Comparison of ENCODE assay signal across 20 cellular contexts in genomic region chr3:184585545-184585944, GRCh38. TPM values are rescaled to one million over a fixed set of nuclear protein-coding genes. Genes with fewer than 3 reads are reported as not detected.
A peak's percentile ranks its signal among the peaks of the same experiment; 100 is the strongest.
DNase-seq lines count a peak whose midpoint lies in the region; ATAC-seq, FAIRE-seq and TF ChIP-seq lines count a peak whose summit lies in the region.
"Had no signal": no experiment of that assay in that cellular context is flagged by ENCODE, and none has a peak within 500 bp of the region (broad histone marks: within the 10 kb centered on the region; RNA-seq: fewer than 3 reads in every experiment).

No MANE protein-coding gene starts in this region.

- no peak overlapping the region for H2BK120ac ChIP-seq in trophoblast cell (ENCODE audit: insufficient read depth, low read length, poor library complexity)

- peaks cover 5% of the 10 kb centered on the region for H3K79me2 ChIP-seq in trophoblast cell (ENCODE audit: control insufficient read depth, insufficient read depth, low read length, poor library complexity)

- no peak overlapping the region for H4K8ac ChIP-seq in trophoblast cell (ENCODE audit: low read depth, low read length)

- H3K14ac ChIP-seq in trophoblast cell (ENCODE audit: low read length), result no peak overlapping the region

- H2BK12ac ChIP-seq in trophoblast cell (ENCODE audit: low read length), result peak overlapping the region; percentile 37

- no peak overlapping the region for H2AK5ac ChIP-seq in trophoblast cell (ENCODE audit: low read length)

- no peak overlapping the region for H3K23ac ChIP-seq in trophoblast cell (ENCODE audit: low read length)

- no peak overlapping the region for H3K4ac ChIP-seq in trophoblast cell (ENCODE audit: low read depth, low read length)

- H3K27me3 ChIP-seq in bronchial epithelial cell (ENCODE audit: control insufficient read depth, insufficient read depth, low read length) (no peaks in the 10 kb centered on the region), trophoblast cell (ENCODE audit: insufficient read depth, low read length) (no peaks in the 10 kb centered on the region)

- WGBS in trophoblast cell (ENCODE audit: extremely low coverage, insufficient coverage, insufficient read length), result no CpG with 5 or more reads among the region's 6 CpGs

- no peak overlapping the region for H3K4me3 ChIP-seq in bronchial epithelial cell (ENCODE audit: low read depth, low read length)
- no peak overlapping the region for H3K4me3 ChIP-seq in trophoblast cell (ENCODE audit: low read depth, low read length)

- FAIRE-seq in bronchial epithelial cell (lab: Jason Lieb, UNC), result peak; percentile 7
- FAIRE-seq: GM12892, RCC 7860 had no signal

- no peak overlapping the region for H2BK5ac ChIP-seq in trophoblast cell (ENCODE audit: low read depth, low read length, poor library complexity)

- no peak for DNase-seq in bronchial epithelial cell (ENCODE audit: low read depth)
- DNase-seq in myocyte (ENCODE audit: low read depth), result peak; percentile 75
- DNase-seq in trophoblast cell, result no peak
- DNase-seq in DMS53 (lab: John Stamatoyannopoulos, UW), result no peak
- DNase-seq in NCI-H187 treated with DMSO at 0.1 percent for 48 hours (lab: John Stamatoyannopoulos, UW), result no peak
- DNase-seq: CD4-positive, CD25-positive, alpha-beta regulatory T cell; GOT3; HCEC 1CT; KG1; NCI-H1105; NCI-H146; NCI-H2029 treated with DMSO at 0.1 percent for 48 hours; NCI-H446; NCI-H526; Right ventricle myocardium superior had no signal

- H3K9ac ChIP-seq in trophoblast cell (ENCODE audit: low read length), result no peak overlapping the region

- H3K4me1 ChIP-seq in trophoblast cell (ENCODE audit: control insufficient read depth in 1 of 2, insufficient read depth in 2 of 2, low read length in 2 of 2), result peaks cover 30 to 33% of the 10 kb centered on the region in 2 experiments

- no peak overlapping the region for H2AFZ ChIP-seq in trophoblast cell (ENCODE audit: insufficient read depth, low read length, poor library complexity)

- H3K79me1 ChIP-seq in trophoblast cell (ENCODE audit: low read length), result peaks cover 16% of the 10 kb centered on the region

- H4K12ac ChIP-seq in trophoblast cell (ENCODE audit: low read depth, low read length), result no peak overlapping the region

- no peak overlapping the region for H3K4me2 ChIP-seq in trophoblast cell (ENCODE audit: low read length)

- no peak for TF ChIP-seq CTCF in bronchial epithelial cell (IDR thresholded peaks at IDR 0.05; ENCODE audit: insufficient read depth, low read length, severe bottlenecking)

- no peaks in the 10 kb centered on the region for H3K9me3 ChIP-seq in trophoblast cell (ENCODE audit: insufficient read depth, low read depth, low read length)

- ATAC-seq in GM19452 (IDR thresholded peaks at IDR 0.05; ENCODE audit: unreplicated experiment), result no peak

- H3K27ac ChIP-seq in trophoblast cell (ENCODE audit: low read depth, low read length), result no peak overlapping the region

- no peak overlapping the region for H3K18ac ChIP-seq in trophoblast cell (ENCODE audit: low read length)

- H4K91ac ChIP-seq in trophoblast cell (ENCODE audit: low read depth, low read length), result no peak overlapping the region

- peaks cover 4% of the 10 kb centered on the region for H3K36me3 ChIP-seq in bronchial epithelial cell (ENCODE audit: control insufficient read depth, insufficient read depth, low read length)
- peaks cover 16 to 17% of the 10 kb centered on the region in 2 experiments for H3K36me3 ChIP-seq in trophoblast cell (ENCODE audit: control insufficient read depth in 1 of 2, insufficient read depth in 2 of 2, low read length in 2 of 2)

TF ChIP-seq in PFSK-1, 5 proteins besides CTCF, POLR2A, EP300 and RAD21:
- no peak for TF ChIP-seq TAF1 (IDR thresholded peaks at IDR 0.05; ENCODE audit: borderline replicate concordance, insufficient read depth, low read length)
- TF ChIP-seq POLR2AphosphoS5 (IDR thresholded peaks at IDR 0.05; ENCODE audit: low read depth, low read length), result peak; percentile 15; the same call in 1 of the 2 replicates

RNA-seq across cellular contexts. Expression of gene EPHB3, which starts 24.0 kb away (rescaled TPM):
- polyA plus RNA-seq in PFSK-1 (2012; ENCODE audit: insufficient read length, low read depth), result 70.6 TPM
- total RNA-seq in bronchial epithelial cell, result 9.2 and 16.8 TPM in 2 replicates
- 23.2 and 23.6 TPM in 2 replicates for total RNA-seq in myocyte
- 20.7 TPM for polyA plus RNA-seq in myocyte (2012)
- 11.1 and 12.0 TPM in 2 replicates for polyA plus RNA-seq in trophoblast cell (2013)
- total RNA-seq: CD4-positive, CD25-positive, alpha-beta regulatory T cell; OCI-LY7 had no signal
- polyA plus RNA-seq: CD4-positive, CD25-positive, alpha-beta regulatory T cell had no signal
